ENCODE assay signal across 1 cellular context in the genomic region with DNA sequence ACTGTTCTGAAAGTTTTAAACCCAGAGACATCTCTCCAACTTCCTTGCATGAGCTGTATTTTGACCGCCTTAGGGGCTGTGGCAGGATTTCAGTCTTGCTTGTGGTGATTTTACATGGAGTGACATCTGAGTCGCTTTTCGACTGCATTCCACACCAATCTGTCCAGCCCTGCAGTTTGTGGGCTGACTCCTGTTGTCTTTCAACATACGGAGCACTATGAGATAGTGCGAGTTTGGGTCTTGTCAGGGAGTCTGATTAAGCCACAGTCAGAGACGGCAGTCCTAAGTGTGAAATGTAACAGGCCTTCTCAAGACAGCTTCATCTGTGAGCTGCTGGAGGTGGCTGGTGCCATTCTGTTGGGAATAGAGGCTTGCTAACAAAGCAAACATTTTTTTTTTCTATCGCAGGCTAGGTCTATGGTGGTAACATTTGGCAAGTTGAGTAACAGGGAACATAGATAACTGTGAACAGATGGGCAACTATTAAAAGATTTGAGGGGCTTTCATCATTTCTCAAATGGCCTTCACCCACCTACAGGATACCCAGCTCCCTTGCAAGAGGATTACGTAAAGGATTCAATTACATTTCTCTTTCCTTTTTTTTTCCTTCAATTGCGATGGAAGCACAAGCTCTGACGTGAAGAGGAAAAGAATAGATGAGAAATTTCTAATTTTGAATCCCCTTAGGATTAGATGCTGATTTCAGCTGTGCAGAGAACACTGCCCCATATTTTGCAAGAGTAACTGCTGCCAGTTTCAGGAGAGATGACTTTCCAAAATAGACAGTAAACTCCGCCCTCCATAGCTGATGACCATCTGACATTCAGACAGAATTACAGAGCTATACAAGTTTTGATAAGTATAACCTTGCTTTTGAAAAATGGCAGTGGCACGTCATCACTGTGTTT.
TF ChIP-seq lines count a peak whose summit lies in the region.

No MANE protein-coding gene starts in this region.

TF ChIP-seq in IMR-90, 13 proteins besides CTCF, POLR2A, EP300 and RAD21 (continued from another document):
- TF ChIP-seq ELK1 (IDR thresholded peaks at IDR 0.05; ENCODE audit: borderline replicate concordance, low read depth, low read length) (no peak), MAZ (IDR thresholded peaks at IDR 0.05; ENCODE audit: borderline replicate concordance, low read depth, low read length) (no peak), MAFK (IDR thresholded peaks at IDR 0.05; ENCODE audit: low read depth, low read length) (no peak), MXI1 (IDR thresholded peaks at IDR 0.05; ENCODE audit: borderline replicate concordance, low read depth, low read length) (no peak)
